8 cellular contexts compared by ENCODE assay signal in the genomic region with DNA sequence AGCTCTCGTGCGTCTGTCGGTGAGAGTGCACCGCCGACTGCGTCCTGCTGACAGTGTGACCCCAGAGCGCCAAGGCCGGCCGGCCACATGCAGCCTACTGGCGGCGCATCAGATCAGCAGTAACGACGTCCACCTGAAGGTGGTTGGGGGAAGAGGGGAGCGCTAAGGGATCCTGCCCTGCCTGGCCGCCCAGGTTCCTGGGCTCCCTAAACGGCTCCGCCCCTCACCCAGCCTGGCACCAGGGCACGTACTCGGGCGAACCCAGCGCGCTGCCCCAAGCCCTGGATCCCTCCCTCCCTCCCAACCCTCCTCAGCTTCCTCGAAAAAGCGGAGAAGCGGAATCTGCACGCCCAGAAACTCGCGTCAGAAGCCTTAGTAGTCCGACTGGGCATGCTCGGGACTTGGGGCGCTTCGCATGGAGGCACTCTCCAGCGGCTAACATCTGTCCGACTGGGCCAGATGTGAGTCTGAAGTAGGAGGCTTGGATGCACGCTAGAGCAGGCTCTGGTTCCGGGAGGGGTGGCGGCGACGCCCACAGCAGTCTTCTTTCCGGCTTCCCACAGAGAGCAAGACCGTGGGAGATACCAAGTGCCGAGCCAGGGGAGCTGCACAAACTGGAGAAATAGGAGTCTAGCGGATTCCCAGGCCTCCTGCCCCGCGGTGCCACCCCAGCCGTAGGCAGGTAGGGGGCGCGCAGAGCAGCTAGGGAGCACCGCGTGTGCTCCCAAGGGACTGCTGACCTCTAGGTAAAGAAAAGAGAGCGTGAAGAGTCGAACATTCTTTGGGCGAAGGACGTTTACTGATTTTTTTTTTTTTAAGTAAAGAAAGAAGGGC.
DNase-seq lines count a peak whose midpoint lies in the region; ATAC-seq and TF ChIP-seq lines count a peak whose summit lies in the region.

No MANE protein-coding gene starts in this region.

- H3K4me2 ChIP-seq in parathyroid adenoma (ENCODE audit: low read length), result peak overlapping the region; percentile 76

- H3K27ac ChIP-seq in heart left ventricle (peak overlapping the region in 10 of 12 donors; percentile 14 to 64 (median 52)), parathyroid adenoma (peak overlapping the region; percentile 88)

- H3K27me3 ChIP-seq in heart left ventricle (peaks cover 0 to 49% (median 6%) of the 10 kb centered on the region in 9 donors), parathyroid adenoma (ENCODE audit: control insufficient read depth, insufficient read depth, low read length) (no peaks in the 10 kb centered on the region)

- H3K9me3 Mint-ChIP-seq in activated naive CD4-positive, alpha-beta T cell treated with anti-CD3 and anti-CD28 coated beads, Interleukin-2, amount 50 U/mL, for 24 hours, result no peaks in the 10 kb centered on the region

- TF ChIP-seq CTCF in heart left ventricle (IDR thresholded peaks at IDR 0.05) (peak in 2 of 12 donors; percentile 12 to 16), parathyroid adenoma (IDR thresholded peaks at IDR 0.05) (no peak)

- H3K4me3 Mint-ChIP-seq in activated naive CD4-positive, alpha-beta T cell treated with anti-CD3 and anti-CD28 coated beads, Interleukin-2, amount 50 U/mL, for 24 hours, result peak overlapping the region; percentile 77

- peaks cover 0 to 16% (median 0%) of the 10 kb centered on the region in 12 donors for H3K4me1 ChIP-seq in heart left ventricle
- no peaks in the 10 kb centered on the region for H3K4me1 ChIP-seq in parathyroid adenoma

- H2AFZ ChIP-seq in parathyroid adenoma, result peak overlapping the region; percentile 82

- no peak overlapping the region for H3K9ac ChIP-seq in parathyroid adenoma

- H3K27ac Mint-ChIP-seq in activated naive CD4-positive, alpha-beta T cell treated with anti-CD3 and anti-CD28 coated beads, Interleukin-2, amount 50 U/mL, for 24 hours, result peak overlapping the region; percentile 38

- peak; percentile 75 to 82 (median 78) for ATAC-seq in heart left ventricle
- ATAC-seq in HG03039 (IDR thresholded peaks at IDR 0.05; ENCODE audit: unreplicated experiment), result no peak
- no peak for ATAC-seq in GM21723 (IDR thresholded peaks at IDR 0.05; ENCODE audit: unreplicated experiment)
- no peak for ATAC-seq in GM19467 (IDR thresholded peaks at IDR 0.05; ENCODE audit: unreplicated experiment)

- no peaks in the 10 kb centered on the region for H3K79me2 ChIP-seq in parathyroid adenoma

- 1 to 31% (median 13%) methylated on average over 22 to 54 of the region's 54 CpGs for WGBS in heart left ventricle, 4 donors

- H3K4me1 Mint-ChIP-seq in activated naive CD4-positive, alpha-beta T cell treated with anti-CD3 and anti-CD28 coated beads, Interleukin-2, amount 50 U/mL, for 24 hours, result peaks cover 17% of the 10 kb centered on the region

- peak overlapping the region; percentile 4 to 56 (median 46) for H3K4me3 ChIP-seq in heart left ventricle
- H3K4me3 ChIP-seq in parathyroid adenoma (ENCODE audit: low read depth, low read length), result peak overlapping the region; percentile 60

- H3K27me3 Mint-ChIP-seq in activated naive CD4-positive, alpha-beta T cell treated with anti-CD3 and anti-CD28 coated beads, Interleukin-2, amount 50 U/mL, for 24 hours, result peaks cover 24% of the 10 kb centered on the region

- TF ChIP-seq POLR2A in heart left ventricle (IDR thresholded peaks at IDR 0.05), result no peak

- no peaks in the 10 kb centered on the region for H3K36me3 Mint-ChIP-seq in activated naive CD4-positive, alpha-beta T cell treated with anti-CD3 and anti-CD28 coated beads, Interleukin-2, amount 50 U/mL, for 24 hours

- intact Hi-C loops in heart left ventricle (cut with DNase I), result no loop called here

- no peaks in the 10 kb centered on the region for H3K9me3 ChIP-seq in heart left ventricle
- no peaks in the 10 kb centered on the region for H3K9me3 ChIP-seq in parathyroid adenoma (ENCODE audit: control insufficient read depth, low read length)

- H3K36me3 ChIP-seq in heart left ventricle, result no peaks in the 10 kb centered on the region
- no peaks in the 10 kb centered on the region for H3K36me3 ChIP-seq in parathyroid adenoma (ENCODE audit: control insufficient read depth, insufficient read depth, low read length)

- DNase-seq in DMS53 treated with DMSO at 0.1 percent for 48 hours (lab: John Stamatoyannopoulos, UW; ENCODE audit: unreplicated experiment) (peak; percentile 90), M059J (ENCODE audit: low read depth) (peak; percentile 31), heart left ventricle (peak; percentile 39 to 66 (median 57))

Comparison
In these comparisons a context has a peak if more than half of its experiments do, and no peak if none do; other contexts are left out.
1. DNase-seq: peak in every context shown above with its lines; median percentile 90 in DMS53 treated with DMSO at 0.1 percent for 48 hours; 57 in heart left ventricle; 31 in M059J.
2. ATAC-seq: peak in heart left ventricle (4 of 4); none in HG03039 (single experiment), GM21723 (single experiment) and GM19467 (single experiment).